17 cellular contexts compared by ENCODE assay signal in the genomic region with DNA sequence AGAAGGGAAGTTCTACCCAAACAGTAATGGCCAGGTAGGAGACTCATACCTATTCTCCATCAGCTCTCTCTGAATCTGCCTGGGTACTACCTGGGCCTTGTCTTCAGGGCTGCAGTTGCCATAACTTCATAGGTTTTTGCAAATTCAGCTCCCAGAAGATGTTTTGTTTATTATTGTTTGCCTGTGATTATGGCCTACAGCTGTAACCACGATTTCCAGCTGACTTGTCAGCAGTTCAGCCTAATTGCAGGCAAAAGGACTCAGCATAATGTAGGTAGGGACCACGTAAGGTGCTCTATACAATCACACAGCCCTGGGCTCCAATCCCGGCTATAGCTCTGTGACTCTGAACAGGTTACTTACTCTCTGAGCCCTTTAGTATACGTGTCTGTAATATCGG.
A peak's percentile ranks its signal among the peaks of the same experiment; 100 is the strongest.
DNase-seq lines count a peak whose midpoint lies in the region; ATAC-seq and TF ChIP-seq lines count a peak whose summit lies in the region.
"Had no signal": no experiment of that assay in that cellular context is flagged by ENCODE, and none has a peak within 500 bp of the region (broad histone marks: within the 10 kb centered on the region; RNA-seq: fewer than 3 reads in every experiment).

No MANE protein-coding gene starts in this region.

- TF ChIP-seq POLR2A in esophagus muscularis mucosa (IDR thresholded peaks at IDR 0.05; ENCODE audit: low read depth) (no peak), testis (IDR thresholded peaks at IDR 0.05) (no peak)

- intact Hi-C loops in esophagus muscularis mucosa (cut with DNase I) (loop anchor here (5.0 kb wide), 2 partner anchors 44 to 186 kb away; a partner anchor contains a TSS), tibial artery (cut with DNase I; ENCODE audit: low total_unique reads) (no loop called here), testis (cut with DNase I; ENCODE audit: low total_unique reads) (no loop called here), sciatic nerve (cut with DNase I) (no loop called here)

- no peaks in the 10 kb centered on the region for H3K9me3 ChIP-seq in esophagus muscularis mucosa
- no peaks in the 10 kb centered on the region for H3K9me3 ChIP-seq in tibial artery
- H3K9me3 ChIP-seq in testis, result no peaks in the 10 kb centered on the region
- H3K9me3 ChIP-seq: BLaER1, Peyer's patch had no signal

- no peak for ATAC-seq in HG03378 (IDR thresholded peaks at IDR 0.05; ENCODE audit: unreplicated experiment)
- ATAC-seq in sciatic nerve, result no peak
- ATAC-seq: HepG2 had no signal

- H3K36me3 Mint-ChIP-seq in osteocyte (ENCODE audit: unreplicated experiment), result no peaks in the 10 kb centered on the region
- H3K36me3 Mint-ChIP-seq: CD8-positive, alpha-beta memory T cell had no signal

- H3K27me3 ChIP-seq in esophagus muscularis mucosa (no peaks in the 10 kb centered on the region), tibial artery (no peaks in the 10 kb centered on the region), testis (no peaks in the 10 kb centered on the region)
- H3K27me3 ChIP-seq: BLaER1, Peyer's patch had no signal

- no peaks in the 10 kb centered on the region for H3K27me3 Mint-ChIP-seq in osteocyte (ENCODE audit: unreplicated experiment)

- H3K4me3 Mint-ChIP-seq in osteocyte (ENCODE audit: unreplicated experiment), result no peak overlapping the region
- H3K4me3 Mint-ChIP-seq: CD8-positive, alpha-beta memory T cell had no signal

- peak; percentile 33 for DNase-seq in NCI-H748 (lab: John Stamatoyannopoulos, UW; ENCODE audit: unreplicated experiment)
- DNase-seq in NCI-H748 treated with DMSO at 0.1 percent for 48 hours (lab: John Stamatoyannopoulos, UW), result no peak
- no peak for DNase-seq in esophagus muscularis mucosa (ENCODE audit: extremely low spot score)
- DNase-seq in osteocyte (ENCODE audit: extremely low spot score, unreplicated experiment), result no peak
- DNase-seq in tibial artery, result no peak
- no peak for DNase-seq in testis
- no peak for DNase-seq in sciatic nerve (ENCODE audit: low spot score)
- DNase-seq: CD8-positive, alpha-beta memory T cell; H7; NCI-H345; NCI-H526 treated with DMSO at 0.1 percent for 48 hours; Peyer's patch; SHP77 treated with DMSO at 0.1 percent for 48 hours had no signal

- no peak for TF ChIP-seq CTCF in esophagus muscularis mucosa (IDR thresholded peaks at IDR 0.05)
- no peak for TF ChIP-seq CTCF in osteocyte (IDR thresholded peaks at IDR 0.05)
- TF ChIP-seq CTCF in tibial artery (IDR thresholded peaks at IDR 0.05), result no peak
- TF ChIP-seq CTCF in testis (IDR thresholded peaks at IDR 0.05), result no peak

- H3K4me1 ChIP-seq in esophagus muscularis mucosa (peaks cover 0 to 72% (median 58%) of the 10 kb centered on the region in 4 donors), tibial artery (peaks cover 0 to 79% (median 15%) of the 10 kb centered on the region in 4 donors), testis (peaks cover 7% of the 10 kb centered on the region)
- H3K4me1 ChIP-seq: BLaER1 had no signal

- H3K27ac ChIP-seq in esophagus muscularis mucosa (replicated peaks in 1 of 4), result peak overlapping the region; percentile 78 to 86 (median 86)
- H3K27ac ChIP-seq in tibial artery, result peak overlapping the region; percentile 72 to 79
- no peak overlapping the region for H3K27ac ChIP-seq in testis
- H3K27ac ChIP-seq: 22Rv1, BLaER1 had no signal

- peaks cover 78% of the 10 kb centered on the region for H3K4me1 Mint-ChIP-seq in osteocyte (ENCODE audit: unreplicated experiment)
- H3K4me1 Mint-ChIP-seq: CD8-positive, alpha-beta memory T cell had no signal

- TF ChIP-seq EP300 in esophagus muscularis mucosa (IDR thresholded peaks at IDR 0.05), result no peak

- H3K36me3 ChIP-seq in esophagus muscularis mucosa, result no peaks in the 10 kb centered on the region
- H3K36me3 ChIP-seq in tibial artery, result no peaks in the 10 kb centered on the region
- H3K36me3 ChIP-seq in testis (ENCODE audit: low read depth, missing control alignments), result no peaks in the 10 kb centered on the region
- H3K36me3 ChIP-seq: BLaER1, Peyer's patch had no signal

- H3K4me3 ChIP-seq in esophagus muscularis mucosa (no peak overlapping the region), tibial artery (no peak overlapping the region), testis (no peak overlapping the region)
- H3K4me3 ChIP-seq: BLaER1, Peyer's patch had no signal

- no peaks in the 10 kb centered on the region for H3K9me3 Mint-ChIP-seq in osteocyte (ENCODE audit: unreplicated experiment)
- H3K9me3 Mint-ChIP-seq: CD8-positive, alpha-beta memory T cell had no signal

- H3K27ac Mint-ChIP-seq in osteocyte (ENCODE audit: unreplicated experiment), result peak overlapping the region; percentile 20
- H3K27ac Mint-ChIP-seq: CD8-positive, alpha-beta memory T cell had no signal

- 65% methylated on average over 5 of the region's 5 CpGs for WGBS in esophagus muscularis mucosa
- 76 to 77% methylated on average over 5 of the region's 5 CpGs for WGBS in testis, 2 donors

Comparison
In these comparisons a context has a peak if more than half of its experiments do, and no peak if none do; other contexts are left out.
1. H3K27ac ChIP-seq: peak in esophagus muscularis mucosa (4 of 4) and tibial artery (2 of 2); none in testis (0 of 2).